In the genomic region with DNA sequence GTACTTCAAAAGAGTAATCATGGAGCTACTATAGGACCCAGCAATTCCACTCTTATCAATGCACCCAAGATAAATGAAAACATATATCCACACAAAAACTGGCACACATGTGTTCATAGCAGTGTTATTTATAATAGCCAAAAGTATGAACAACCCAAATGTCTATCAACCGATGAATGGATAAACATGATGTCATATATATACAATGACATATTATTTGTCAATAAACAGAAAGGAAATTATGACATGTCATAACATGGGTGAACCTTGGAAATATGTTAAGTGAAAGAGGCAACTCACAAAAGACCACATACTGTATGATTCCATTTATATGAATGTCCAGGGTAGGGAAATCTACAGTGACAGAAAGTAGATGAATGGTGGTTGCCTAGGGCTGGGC, we compare ENCODE assay signal across 19 cellular contexts.
A peak's percentile ranks its signal among the peaks of the same experiment; 100 is the strongest.
DNase-seq lines count a peak whose midpoint lies in the region; ATAC-seq, FAIRE-seq and TF ChIP-seq lines count a peak whose summit lies in the region.
"Had no signal": no experiment of that assay in that cellular context is flagged by ENCODE, and none has a peak within 500 bp of the region (broad histone marks: within the 10 kb centered on the region; RNA-seq: fewer than 3 reads in every experiment).

No MANE protein-coding gene starts in this region.

- H3K4me3 ChIP-seq in HEK293 (ENCODE audit: low read depth, low read length) (no peak overlapping the region), hepatocyte (no peak overlapping the region)
- H3K4me3 ChIP-seq: A549; BLaER1 treated with 17β-estradiol and CSF1 and Interleukin-3, amounts not matched to agents 10 nM and 100 nM had no signal

- H3K27ac Mint-ChIP-seq in T-cell: no peak overlapping the region
- H3K27ac Mint-ChIP-seq: B cell; CD4-positive, alpha-beta T cell; CD8-positive, alpha-beta T cell had no signal

- no peaks in the 10 kb centered on the region for H3K79me2 ChIP-seq in hepatocyte

- POLR2A ChIA-PET in HEK293 (lab: Yijun Ruan, JAX): no interaction called here
- POLR2A ChIA-PET in T-cell (lab: Charles Lee): no interaction called here

- no peaks in the 10 kb centered on the region for H4K20me1 ChIP-seq in hepatocyte (ENCODE audit: insufficient read depth, poor library complexity, severe bottlenecking)
- H4K20me1 ChIP-seq: BLaER1 treated with 17β-estradiol and CSF1 and Interleukin-3, amounts not matched to agents 10 nM and 100 nM had no signal

- H3K4me1 Mint-ChIP-seq in T-cell: no peaks in the 10 kb centered on the region
- H3K4me1 Mint-ChIP-seq: B cell had no signal

- no peak for TF ChIP-seq CTCF in HEK293 (tag by site-specific recombination; IDR thresholded peaks at IDR 0.05)
- TF ChIP-seq CTCF in hepatocyte (IDR thresholded peaks at IDR 0.05; ENCODE audit: poor library complexity): no peak

- DNase-seq in HTR-8/SVneo (ENCODE audit: insufficient read length, low spot score): no peak
- no peak for DNase-seq in hepatocyte (ENCODE audit: low spot score)
- no peak for DNase-seq in T-cell
- DNase-seq in cerebellar nuclear complex (lab: John Stamatoyannopoulos, UW): no peak
- DNase-seq: AML-193; Caco-2; Calu3; CD4-positive, alpha-beta T cell; CD8-positive, alpha-beta T cell; DMS79 treated with DMSO at 0.1 percent for 48 hours; GF-D8 had no signal

- no peaks in the 10 kb centered on the region for H3K27me3 ChIP-seq in hepatocyte
- H3K27me3 ChIP-seq: BLaER1 treated with 17β-estradiol and CSF1 and Interleukin-3, amounts not matched to agents 10 nM and 100 nM had no signal

- H3K36me3 Mint-ChIP-seq in T-cell: peaks cover 3% of the 10 kb centered on the region
- H3K36me3 Mint-ChIP-seq: CD8-positive, alpha-beta T cell had no signal

- H3K9me3 ChIP-seq in HEK293 (ENCODE audit: control insufficient read depth, insufficient read depth, low read depth, low read length) (no peaks in the 10 kb centered on the region), hepatocyte (ENCODE audit: low read depth) (no peaks in the 10 kb centered on the region)

- no peak overlapping the region for H2AFZ ChIP-seq in hepatocyte

- WGBS in hepatocyte (ENCODE audit: low lambda C conversion rate, missing lambda C conversion rate): 90% methylated on average over 1 of the region's 1 CpG

- ATAC-seq in GM18858 (IDR thresholded peaks at IDR 0.05; ENCODE audit: unreplicated experiment) (no peak), T-cell (replicated peaks in 1 of 4) (no peak)
- ATAC-seq: A549; CD8-positive, alpha-beta T cell had no signal

- no peak overlapping the region for H3K4me3 Mint-ChIP-seq in T-cell
- H3K4me3 Mint-ChIP-seq: B cell; CD4-positive, alpha-beta T cell; CD8-positive, alpha-beta T cell had no signal

- peaks cover 20 to 32% (median 22%) of the 10 kb centered on the region in 3 donors for H3K9me3 Mint-ChIP-seq in T-cell

- H3K9me2 ChIP-seq in hepatocyte (replicated peaks; ENCODE audit: insufficient read depth): no peaks in the 10 kb centered on the region

- H3K27ac ChIP-seq in HEK293 (ENCODE audit: extremely low read depth, low read depth, low read length): no peak overlapping the region
- peak overlapping the region; percentile 67 for H3K27ac ChIP-seq in hepatocyte
- H3K27ac ChIP-seq: A549; BLaER1 treated with 17β-estradiol and CSF1 and Interleukin-3, amounts not matched to agents 10 nM and 100 nM; C4-2B had no signal

- CTCF ChIA-PET in HEK293 (lab: Yijun Ruan, JAX) (interaction anchor here (1.0 kb wide), 1 partner anchor 14 kb away, joined by 3 read pairs; no protein-coding TSS in a partner anchor), T-cell (lab: Charles Lee) (no interaction called here)

- H3K4me1 ChIP-seq in HEK293 (ENCODE audit: control insufficient read depth, insufficient read depth, low read length): 0 out of 2 replicates have a peak, but pooled peaks cover 2% of the 10 kb centered on the region
- peaks cover 10% of the 10 kb centered on the region for H3K4me1 ChIP-seq in hepatocyte (ENCODE audit: insufficient read depth)
- H3K4me1 ChIP-seq: A549; BLaER1 treated with 17β-estradiol and CSF1 and Interleukin-3, amounts not matched to agents 10 nM and 100 nM; Caco-2 had no signal

- no peak overlapping the region for H3K4me2 ChIP-seq in hepatocyte
- H3K4me2 ChIP-seq: A549; BLaER1 treated with 17β-estradiol and CSF1 and Interleukin-3, amounts not matched to agents 10 nM and 100 nM had no signal

- FAIRE-seq in HTR-8/SVneo (lab: Jason Lieb, UNC): peak; percentile 4
- FAIRE-seq: D721Med, GM12891 had no signal

- H3K36me3 ChIP-seq in HEK293 (ENCODE audit: control insufficient read depth in 2 of 2, insufficient read depth in 1 of 2, low read length in 2 of 2): no peaks in the 10 kb centered on the region
- H3K36me3 ChIP-seq in hepatocyte (replicated peaks; ENCODE audit: insufficient read depth, low read depth): no peaks in the 10 kb centered on the region
- H3K36me3 ChIP-seq: BLaER1 treated with 17β-estradiol and CSF1 and Interleukin-3, amounts not matched to agents 10 nM and 100 nM had no signal

- peaks cover 0 to 4% of the 10 kb centered on the region in 2 donors for H3K27me3 Mint-ChIP-seq in T-cell
- H3K27me3 Mint-ChIP-seq: CD4-positive, alpha-beta T cell had no signal

TF ChIP-seq in HEK293, 187 proteins besides CTCF, POLR2A, EP300 and RAD21:
- TF ChIP-seq ZNF433 (tag by site-specific recombination; IDR thresholded peaks at IDR 0.05; ENCODE audit: low read depth): no peak
- TF ChIP-seq ZNF37A (tag by site-specific recombination; IDR thresholded peaks at IDR 0.05): no peak
- TF ChIP-seq ZBTB8A (tag by site-specific recombination; IDR thresholded peaks at IDR 0.05): no peak
- no peak for TF ChIP-seq ZNF221 (tag by site-specific recombination; IDR thresholded peaks at IDR 0.05; ENCODE audit: borderline replicate concordance)
- TF ChIP-seq, protein P1, sequence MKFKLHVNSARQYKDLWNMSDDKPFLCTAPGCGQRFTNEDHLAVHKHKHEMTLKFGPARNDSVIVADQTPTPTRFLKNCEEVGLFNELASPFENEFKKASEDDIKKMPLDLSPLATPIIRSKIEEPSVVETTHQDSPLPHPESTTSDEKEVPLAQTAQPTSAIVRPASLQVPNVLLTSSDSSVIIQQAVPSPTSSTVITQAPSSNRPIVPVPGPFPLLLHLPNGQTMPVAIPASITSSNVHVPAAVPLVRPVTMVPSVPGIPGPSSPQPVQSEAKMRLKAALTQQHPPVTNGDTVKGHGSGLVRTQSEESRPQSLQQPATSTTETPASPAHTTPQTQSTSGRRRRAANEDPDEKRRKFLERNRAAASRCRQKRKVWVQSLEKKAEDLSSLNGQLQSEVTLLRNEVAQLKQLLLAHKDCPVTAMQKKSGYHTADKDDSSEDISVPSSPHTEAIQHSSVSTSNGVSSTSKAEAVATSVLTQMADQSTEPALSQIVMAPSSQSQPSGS (tag by site-specific recombination; IDR thresholded peaks at IDR 0.05; ENCODE audit: low read depth): peak; percentile 55; the same call in 1 of the 2 replicates
- TF ChIP-seq PRDM1 (tag by site-specific recombination; IDR thresholded peaks at IDR 0.05): no peak
- no peak for TF ChIP-seq ZNF837 (tag by site-specific recombination; IDR thresholded peaks at IDR 0.05)
